ENCODE assay signal across 15 cellular contexts in the genomic region with DNA sequence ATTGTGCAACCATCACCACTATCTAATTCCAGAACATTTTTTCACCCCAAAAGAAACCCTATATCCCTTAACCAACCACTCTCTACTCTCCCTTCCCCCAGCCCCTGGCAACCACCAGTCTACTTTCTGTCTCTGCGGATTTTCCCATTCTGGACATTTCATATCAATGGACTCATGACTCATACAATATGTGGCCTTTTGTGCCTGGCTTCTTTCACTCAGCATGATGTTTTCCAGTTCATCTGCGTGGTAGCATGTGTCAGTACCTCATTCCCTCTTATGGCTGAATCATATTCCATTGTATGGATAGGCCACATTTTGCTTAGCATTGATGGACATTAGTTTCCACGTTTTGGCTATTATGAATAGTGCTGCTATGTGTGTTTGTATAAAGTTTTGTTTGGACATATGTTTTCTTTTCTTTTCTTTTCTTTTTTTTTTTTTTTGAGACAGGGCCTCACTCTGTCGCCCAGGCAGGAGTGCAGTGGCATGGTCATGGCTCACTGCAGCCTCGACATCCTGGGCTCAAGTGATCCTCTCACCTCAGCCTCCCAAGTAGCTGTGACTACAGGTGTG.
DNase-seq lines count a peak whose midpoint lies in the region; ATAC-seq, FAIRE-seq and TF ChIP-seq lines count a peak whose summit lies in the region.
"Had no signal": no experiment of that assay in that cellular context is flagged by ENCODE, and none has a peak within 500 bp of the region (broad histone marks: within the 10 kb centered on the region; RNA-seq: fewer than 3 reads in every experiment).

No MANE protein-coding gene starts in this region.

- H3K9me3 ChIP-seq in A549: no peaks in the 10 kb centered on the region
- no peaks in the 10 kb centered on the region for H3K9me3 ChIP-seq in K562 (replicated peaks; ENCODE audit: control insufficient read depth, insufficient read depth, low read depth, low read length)
- H3K9me3 ChIP-seq: SJCRH30 had no signal

- no peak for TF ChIP-seq EP300 in A549 (IDR thresholded peaks at IDR 0.05)
- no peak for TF ChIP-seq EP300 in K562 (IDR thresholded peaks at IDR 0.05; ENCODE audit: low read length)

- no peak overlapping the region for H3K4me3 ChIP-seq in A549
- no peak overlapping the region for H3K4me3 ChIP-seq in K562
- H3K4me3 ChIP-seq: SJCRH30 had no signal

- FAIRE-seq in A549 (lab: Jason Lieb, UNC) (peak; percentile 7), K562 (lab: Jason Lieb, UNC) (no peak)
- FAIRE-seq: H54 had no signal

- 64% methylated on average over 5 of the region's 5 CpGs for WGBS in A549 (ENCODE audit: missing lambda C conversion rate)
- WGBS in K562 (ENCODE audit: insufficient coverage, low coverage, missing lambda C conversion rate): 27% methylated on average over 4 of the region's 5 CpGs

- TF ChIP-seq RAD21 in A549 (conservative IDR thresholded peaks at IDR 0.05 in 1 of 2, IDR thresholded peaks at IDR 0.05 in 1 of 2) (no peak), K562 (CRISPR knock-in tag; conservative IDR thresholded peaks at IDR 0.05 in 1 of 2, IDR thresholded peaks at IDR 0.05 in 1 of 2) (no peak)

- no peak overlapping the region for H2AFZ ChIP-seq in K562 (ENCODE audit: low read depth, low read length)

- no peak overlapping the region for H3K9ac ChIP-seq in K562 (ENCODE audit: insufficient read depth in 1 of 2, low read depth in 2 of 2, low read length in 2 of 2)

- H3K79me2 ChIP-seq in K562 (ENCODE audit: control insufficient read depth, insufficient read depth, low read length): no peaks in the 10 kb centered on the region

- no peaks in the 10 kb centered on the region for H3K36me3 ChIP-seq in K562 (ENCODE audit: control insufficient read depth, insufficient read depth, low read length)
- H3K36me3 ChIP-seq: SJCRH30 had no signal

- POLR2A ChIA-PET in A549 (lab: Yijun Ruan, JAX) (no interaction called here), K562 (lab: Yijun Ruan, JAX) (no interaction called here)

- H3K27ac ChIP-seq in A549 (no peak overlapping the region; a peak in 1 of 6 replicates), K562 (ENCODE audit: extremely low read depth, low read depth, low read length) (no peak overlapping the region)
- H3K27ac ChIP-seq: HL-60, SJCRH30 had no signal

- BruUV-seq in K562 (replicated peaks; lab: Mats Ljungman, UMichigan): no TSS peak

- intact Hi-C loops in K562 (cut with micrococcal nuclease): no loop called here

- TF ChIP-seq CTCF in A549 (IDR thresholded peaks at IDR 0.05) (no peak), K562 (IDR thresholded peaks at IDR 0.05 in 2 of 3, conservative IDR thresholded peaks at IDR 0.05 in 1 of 3; ENCODE audit: insufficient read depth in 2 of 3, low read depth in 1 of 3, low read length in 3 of 3) (no peak)

- H4K20me1 ChIP-seq in K562 (replicated peaks; ENCODE audit: control insufficient read depth, insufficient read depth, low read length): no peaks in the 10 kb centered on the region

- no peaks in the 10 kb centered on the region for H3K27me3 ChIP-seq in K562 (ENCODE audit: control insufficient read depth in 2 of 2, insufficient read depth in 2 of 2, low read length in 2 of 2)
- H3K27me3 ChIP-seq: SJCRH30 had no signal

- DNase-seq in A549 (ENCODE audit: low read depth in 1 of 2, low spot score in 1 of 2): no peak
- DNase-seq in LHCN-M2 (ENCODE audit: low read depth): peak; percentile 89
- DNase-seq in K562 (ENCODE audit: extremely low read depth in 1 of 4, low spot score in 3 of 4): no peak
- peak; percentile 50 for DNase-seq in foreskin melanocyte
- DNase-seq in activated CD4-positive, CD25-positive, alpha-beta regulatory T cell (lab: John Stamatoyannopoulos, UW): no peak
- no peak for DNase-seq in NCI-H1092 treated with DMSO at 0.1 percent for 48 hours (lab: John Stamatoyannopoulos, UW)
- DNase-seq in iPS-NIHi11 (ENCODE audit: low spot score): no peak
- DNase-seq: activated naive CD4-positive, alpha-beta T cell; NCI-H2081 treated with DMSO at 0.1 percent for 48 hours; NK-92 treated with Interleukin-12 subunit alpha and Interleukin-12 subunit beta, amount 100 ng/mL, for 24 hours had no signal

- TF ChIP-seq POLR2A in A549 (IDR thresholded peaks at IDR 0.05; ENCODE audit: low read length): no peak
- no peak for TF ChIP-seq POLR2A in K562 (conservative IDR thresholded peaks at IDR 0.05)

- ATAC-seq in A549: no peak
- ATAC-seq in K562: no peak
- ATAC-seq in HG02870 (IDR thresholded peaks at IDR 0.05; ENCODE audit: unreplicated experiment): no peak
- ATAC-seq: esophagus mucosa had no signal

- in situ Hi-C loops in K562 (cut with MboI): no loop called here

- H3K4me1 ChIP-seq in A549: peaks cover 63% of the 10 kb centered on the region
- no peaks in the 10 kb centered on the region; a peak in 3 of 5 replicates for H3K4me1 ChIP-seq in K562 (replicated peaks in 1 of 2; ENCODE audit: control insufficient read depth in 2 of 2, insufficient read depth in 2 of 2, low read length in 2 of 2)

- no peaks in the 10 kb centered on the region for H3K9me1 ChIP-seq in K562 (ENCODE audit: control insufficient read depth, insufficient read depth, low read length)

- CTCF ChIA-PET in A549 (lab: Yijun Ruan, JAX) (no interaction called here), K562 (lab: Yijun Ruan, JAX; ENCODE audit: low intra/inter-chr PET ratio) (no interaction called here)

- H3K4me2 ChIP-seq in A549 (no peak overlapping the region), K562 (ENCODE audit: insufficient read depth, low read length) (no peak overlapping the region)

TF ChIP-seq in A549, 52 proteins besides CTCF, POLR2A, EP300 and RAD21:
- TF ChIP-seq KDM5A (IDR thresholded peaks at IDR 0.05) (no peak), RARB (CRISPR knock-in tag; IDR thresholded peaks at IDR 0.05) (no peak), ESRRA (IDR thresholded peaks at IDR 0.05; ENCODE audit: borderline replicate concordance, low read length) (no peak), NPAS2 (CRISPR knock-in tag; IDR thresholded peaks at IDR 0.05; ENCODE audit: borderline replicate concordance) (no peak), JUNB (IDR thresholded peaks at IDR 0.05) (no peak), ZFP36 (IDR thresholded peaks at IDR 0.05; ENCODE audit: borderline replicate concordance, partially characterized antibody) (no peak), HDAC2 (IDR thresholded peaks at IDR 0.05) (no peak), SREBF2 (IDR thresholded peaks at IDR 0.05) (no peak), FOSB (CRISPR knock-in tag; IDR thresholded peaks at IDR 0.05) (no peak), TP53 (CRISPR knock-in tag; IDR thresholded peaks at IDR 0.05) (no peak), MYC (IDR thresholded peaks at IDR 0.05; ENCODE audit: borderline replicate concordance, low read length) (no peak), CBX2 (IDR thresholded peaks at IDR 0.05; ENCODE audit: borderline replicate concordance, low read depth) (no peak), EHMT2 (IDR thresholded peaks at IDR 0.05; ENCODE audit: low read depth) (no peak), RCOR1 (IDR thresholded peaks at IDR 0.05; ENCODE audit: low read depth, low read length) (no peak), ZNF302 (CRISPR knock-in tag; IDR thresholded peaks at IDR 0.05) (no peak), BHLHE40 (IDR thresholded peaks at IDR 0.05; ENCODE audit: low read depth, low read length) (no peak)
- TF ChIP-seq, protein P1, sequence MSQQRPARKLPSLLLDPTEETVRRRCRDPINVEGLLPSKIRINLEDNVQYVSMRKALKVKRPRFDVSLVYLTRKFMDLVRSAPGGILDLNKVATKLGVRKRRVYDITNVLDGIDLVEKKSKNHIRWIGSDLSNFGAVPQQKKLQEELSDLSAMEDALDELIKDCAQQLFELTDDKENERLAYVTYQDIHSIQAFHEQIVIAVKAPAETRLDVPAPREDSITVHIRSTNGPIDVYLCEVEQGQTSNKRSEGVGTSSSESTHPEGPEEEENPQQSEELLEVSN (IDR thresholded peaks at IDR 0.05; ENCODE audit: borderline replicate concordance, low read depth): no peak
TF ChIP-seq in A549: peak in this region for 0.

TF ChIP-seq in K562, 482 proteins besides CTCF, POLR2A, EP300 and RAD21 (continues in another document):
- TF ChIP-seq HDAC6 (IDR thresholded peaks at IDR 0.05; ENCODE audit: low read depth, low read length): no peak
- no peak for TF ChIP-seq CEBPG (CRISPR knock-in tag; IDR thresholded peaks at IDR 0.05)
- TF ChIP-seq CEBPG (tag; conservative IDR thresholded peaks at IDR 0.05 in 1 of 2, IDR thresholded peaks at IDR 0.05 in 1 of 2): peak in 1 of 2 experiments; percentile 30; a peak in 1 of 4 replicates
- peak; percentile 43; the same call in 1 of the 2 replicates for TF ChIP-seq FOSL1 (tag; conservative IDR thresholded peaks at IDR 0.05)
- TF ChIP-seq MCM5 (IDR thresholded peaks at IDR 0.05; ENCODE audit: low read depth): no peak

Comparison
In these comparisons a context has a peak if more than half of its experiments do, and no peak if none do; other contexts are left out.
1. DNase-seq: peak in LHCN-M2 (single experiment) and foreskin melanocyte (single experiment); none in A549 (0 of 2), K562 (0 of 4), activated CD4-positive, CD25-positive, alpha-beta regulatory T cell (0 of 4), NCI-H1092 treated with DMSO at 0.1 percent for 48 hours (single experiment) and iPS-NIHi11 (single experiment).